ENCODE assay signal across 8 cellular contexts in the genomic region with DNA sequence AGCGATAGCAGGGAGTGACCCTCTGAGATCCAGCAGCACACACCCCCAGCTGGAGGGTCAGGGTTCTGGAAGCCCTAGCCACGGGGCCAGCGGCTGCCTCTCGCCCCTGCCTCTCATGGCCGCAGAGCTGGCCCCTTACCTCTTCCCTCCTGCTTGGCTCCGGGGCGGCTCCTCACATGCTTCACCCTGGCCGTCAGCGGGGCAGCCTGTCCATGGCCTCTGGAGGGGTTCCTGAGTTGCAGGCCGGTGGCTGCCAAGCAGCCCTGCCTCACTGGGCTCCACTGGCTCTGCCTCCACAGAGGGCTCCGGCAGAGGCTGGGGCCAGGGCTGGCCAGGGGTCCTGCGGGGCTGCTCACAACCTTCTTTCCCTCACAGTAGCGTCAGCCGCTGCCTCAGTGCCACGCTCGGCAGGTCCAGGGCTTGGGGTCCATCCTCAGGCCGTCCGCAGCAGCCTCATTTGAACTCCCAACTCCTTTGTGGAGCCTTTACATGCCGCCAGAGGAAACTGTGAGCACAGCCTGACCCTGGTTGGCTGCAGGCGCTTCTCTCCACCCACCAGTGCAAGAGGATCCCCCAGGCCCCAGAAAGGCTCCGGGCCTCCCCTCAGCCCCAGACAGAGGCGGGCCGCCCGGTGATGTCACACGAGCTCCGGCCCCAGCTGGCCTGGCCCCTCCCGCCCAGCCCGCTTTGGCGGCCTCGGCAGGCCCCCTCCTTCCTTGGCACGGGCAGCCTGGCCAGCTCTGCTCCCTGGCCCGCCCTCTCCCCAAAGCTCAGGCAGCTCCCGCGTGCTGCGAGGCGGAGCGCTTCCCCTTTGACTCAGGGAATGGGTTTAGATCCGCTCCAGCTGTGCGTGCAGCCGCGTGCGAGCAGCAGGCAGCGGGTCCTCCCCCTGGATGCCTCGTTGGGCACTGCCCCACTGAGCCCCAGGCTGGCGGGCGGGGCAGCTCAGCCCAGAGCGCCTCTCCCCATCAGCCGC. TPM values are rescaled to one million over a fixed set of nuclear protein-coding genes. Genes with fewer than 3 reads are reported as not detected.
A peak's percentile ranks its signal among the peaks of the same experiment; 100 is the strongest.
DNase-seq lines count a peak whose midpoint lies in the region; ATAC-seq lines count a peak whose summit lies in the region.

A gene with protein sequence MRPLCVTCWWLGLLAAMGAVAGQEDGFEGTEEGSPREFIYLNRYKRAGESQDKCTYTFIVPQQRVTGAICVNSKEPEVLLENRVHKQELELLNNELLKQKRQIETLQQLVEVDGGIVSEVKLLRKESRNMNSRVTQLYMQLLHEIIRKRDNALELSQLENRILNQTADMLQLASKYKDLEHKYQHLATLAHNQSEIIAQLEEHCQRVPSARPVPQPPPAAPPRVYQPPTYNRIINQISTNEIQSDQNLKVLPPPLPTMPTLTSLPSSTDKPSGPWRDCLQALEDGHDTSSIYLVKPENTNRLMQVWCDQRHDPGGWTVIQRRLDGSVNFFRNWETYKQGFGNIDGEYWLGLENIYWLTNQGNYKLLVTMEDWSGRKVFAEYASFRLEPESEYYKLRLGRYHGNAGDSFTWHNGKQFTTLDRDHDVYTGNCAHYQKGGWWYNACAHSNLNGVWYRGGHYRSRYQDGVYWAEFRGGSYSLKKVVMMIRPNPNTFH (minus strand): TSS at position 460 of the 976 bp plus-strand sequence. CDS start 13,904 bp downstream, outside the sequence.

- H3K27me3 Mint-ChIP-seq in activated CD4-positive, alpha-beta memory T cell treated with anti-CD3 and anti-CD28 coated beads for 36 hours, result peaks cover 15% of the 10 kb centered on the region
- peaks cover 57% of the 10 kb centered on the region for H3K27me3 Mint-ChIP-seq in activated CD4-positive, alpha-beta memory T cell treated with anti-CD3 and anti-CD28 coated beads, Interleukin-2, amount 10 ng/mL, durations not matched to agents 7 days and 5 days

- H3K9me3 Mint-ChIP-seq in activated CD4-positive, alpha-beta memory T cell treated with anti-CD3 and anti-CD28 coated beads for 36 hours, result no peaks in the 10 kb centered on the region
- no peaks in the 10 kb centered on the region for H3K9me3 Mint-ChIP-seq in activated CD4-positive, alpha-beta memory T cell treated with anti-CD3 and anti-CD28 coated beads, Interleukin-2, amount 10 ng/mL, durations not matched to agents 7 days and 5 days

- no peaks in the 10 kb centered on the region for H3K9me3 ChIP-seq in neuron (ENCODE audit: low read length)

- intact Hi-C loops in activated CD4-positive, alpha-beta memory T cell treated with anti-CD3 and anti-CD28 coated beads for 36 hours (cut with micrococcal nuclease), result no loop called here
- intact Hi-C loops in cardiac septum (cut with DNase I), result loop anchor here (2.0 to 5.0 kb wide), 2 partner anchors 64 to 90 kb away; no protein-coding TSS in a partner anchor

- H3K4me1 ChIP-seq in neuron (ENCODE audit: insufficient read depth, low read length), result peaks cover 26% of the 10 kb centered on the region

- peak within 1 kb of the TSS; percentile 65 for H3K4me3 ChIP-seq in neuron (ENCODE audit: low read length)

- no peaks in the 10 kb centered on the region for H3K36me3 Mint-ChIP-seq in activated CD4-positive, alpha-beta memory T cell treated with anti-CD3 and anti-CD28 coated beads for 36 hours
- no peaks in the 10 kb centered on the region for H3K36me3 Mint-ChIP-seq in activated CD4-positive, alpha-beta memory T cell treated with anti-CD3 and anti-CD28 coated beads, Interleukin-2, amount 10 ng/mL, durations not matched to agents 7 days and 5 days (ENCODE audit: low read depth)

- POLR2A ChIA-PET in activated CD4-positive, alpha-beta memory T cell treated with anti-CD3 and anti-CD28 coated beads for 36 hours (lab: Charles Lee), result no interaction called here
- POLR2A ChIA-PET in activated CD4-positive, alpha-beta memory T cell treated with anti-CD3 and anti-CD28 coated beads, Interleukin-2, amount 10 ng/mL, durations not matched to agents 7 days and 5 days (lab: Charles Lee), result no interaction called here

- DNase-seq in activated CD4-positive, alpha-beta memory T cell treated with anti-CD3 and anti-CD28 coated beads for 36 hours, result peak; percentile 32
- DNase-seq in activated CD4-positive, alpha-beta memory T cell treated with anti-CD3 and anti-CD28 coated beads, Interleukin-2, amount 10 ng/mL, durations not matched to agents 7 days and 5 days, result no peak
- DNase-seq in NCI-H1105 treated with DMSO at 0.1 percent for 48 hours (lab: John Stamatoyannopoulos, UW) (peak; percentile 70), amniotic epithelial cell (ENCODE audit: low read depth) (peak; percentile 70), cardiac septum (ENCODE audit: low spot score) (peak; percentile 93)

- no peaks in the 10 kb centered on the region for H3K36me3 ChIP-seq in neuron (ENCODE audit: insufficient read depth, low read length)

- no peak within 1 kb of the TSS for H3K27ac Mint-ChIP-seq in activated CD4-positive, alpha-beta memory T cell treated with anti-CD3 and anti-CD28 coated beads for 36 hours
- no peak within 1 kb of the TSS for H3K27ac Mint-ChIP-seq in activated CD4-positive, alpha-beta memory T cell treated with anti-CD3 and anti-CD28 coated beads, Interleukin-2, amount 10 ng/mL, durations not matched to agents 7 days and 5 days

- H3K4me1 Mint-ChIP-seq in activated CD4-positive, alpha-beta memory T cell treated with anti-CD3 and anti-CD28 coated beads for 36 hours (ENCODE audit: low read depth), result no peaks in the 10 kb centered on the region
- H3K4me1 Mint-ChIP-seq in activated CD4-positive, alpha-beta memory T cell treated with anti-CD3 and anti-CD28 coated beads, Interleukin-2, amount 10 ng/mL, durations not matched to agents 7 days and 5 days, result no peaks in the 10 kb centered on the region

- no peaks in the 10 kb centered on the region for H3K27me3 ChIP-seq in neuron (ENCODE audit: insufficient read depth, low read length)

- CTCF ChIA-PET in activated CD4-positive, alpha-beta memory T cell treated with anti-CD3 and anti-CD28 coated beads for 36 hours (lab: Charles Lee), result no interaction called here
- CTCF ChIA-PET in activated CD4-positive, alpha-beta memory T cell treated with anti-CD3 and anti-CD28 coated beads, Interleukin-2, amount 10 ng/mL, durations not matched to agents 7 days and 5 days (lab: Charles Lee), result no interaction called here

- ATAC-seq in HG03378 (IDR thresholded peaks at IDR 0.05; ENCODE audit: unreplicated experiment), result no peak
- no peak for ATAC-seq in HG03135 (IDR thresholded peaks at IDR 0.05; ENCODE audit: unreplicated experiment)

- H2AFZ ChIP-seq in neuron (ENCODE audit: low read depth, low read length), result peak within 1 kb of the TSS; percentile 43

- no peak within 1 kb of the TSS for H3K4me3 Mint-ChIP-seq in activated CD4-positive, alpha-beta memory T cell treated with anti-CD3 and anti-CD28 coated beads for 36 hours
- no peak within 1 kb of the TSS for H3K4me3 Mint-ChIP-seq in activated CD4-positive, alpha-beta memory T cell treated with anti-CD3 and anti-CD28 coated beads, Interleukin-2, amount 10 ng/mL, durations not matched to agents 7 days and 5 days

RNA-seq across cellular contexts. Expression of the gene that starts here (rescaled TPM):
- total RNA-seq in activated CD4-positive, alpha-beta memory T cell treated with anti-CD3 and anti-CD28 coated beads for 36 hours, result not detected
- total RNA-seq in activated CD4-positive, alpha-beta memory T cell treated with anti-CD3 and anti-CD28 coated beads, Interleukin-2, amount 10 ng/mL, durations not matched to agents 7 days and 5 days, result under 1 TPM in 1 of 2 experiments, not detected in 1; 0.08 TPM
- total RNA-seq in cardiac septum, result 41.4 TPM

Comparison
In these comparisons a context has a peak if more than half of its experiments do, and no peak if none do; other contexts are left out.
1. RNA of the gene that starts here (total RNA-seq): 41.4 TPM in cardiac septum (single experiment); 0.08 TPM in activated CD4-positive, alpha-beta memory T cell treated with anti-CD3 and anti-CD28 coated beads, Interleukin-2, amount 10 ng/mL, durations not matched to agents 7 days and 5 days and not detected in activated CD4-positive, alpha-beta memory T cell treated with anti-CD3 and anti-CD28 coated beads for 36 hours; every median in the first group is over 10 times any median in the second.
2. Peak in DNase-seq in activated CD4-positive, alpha-beta memory T cell treated with anti-CD3 and anti-CD28 coated beads for 36 hours; RNA of the gene not detected or under 1 TPM.